Comparison of ENCODE assay signal across 10 cellular contexts in the genomic region with DNA sequence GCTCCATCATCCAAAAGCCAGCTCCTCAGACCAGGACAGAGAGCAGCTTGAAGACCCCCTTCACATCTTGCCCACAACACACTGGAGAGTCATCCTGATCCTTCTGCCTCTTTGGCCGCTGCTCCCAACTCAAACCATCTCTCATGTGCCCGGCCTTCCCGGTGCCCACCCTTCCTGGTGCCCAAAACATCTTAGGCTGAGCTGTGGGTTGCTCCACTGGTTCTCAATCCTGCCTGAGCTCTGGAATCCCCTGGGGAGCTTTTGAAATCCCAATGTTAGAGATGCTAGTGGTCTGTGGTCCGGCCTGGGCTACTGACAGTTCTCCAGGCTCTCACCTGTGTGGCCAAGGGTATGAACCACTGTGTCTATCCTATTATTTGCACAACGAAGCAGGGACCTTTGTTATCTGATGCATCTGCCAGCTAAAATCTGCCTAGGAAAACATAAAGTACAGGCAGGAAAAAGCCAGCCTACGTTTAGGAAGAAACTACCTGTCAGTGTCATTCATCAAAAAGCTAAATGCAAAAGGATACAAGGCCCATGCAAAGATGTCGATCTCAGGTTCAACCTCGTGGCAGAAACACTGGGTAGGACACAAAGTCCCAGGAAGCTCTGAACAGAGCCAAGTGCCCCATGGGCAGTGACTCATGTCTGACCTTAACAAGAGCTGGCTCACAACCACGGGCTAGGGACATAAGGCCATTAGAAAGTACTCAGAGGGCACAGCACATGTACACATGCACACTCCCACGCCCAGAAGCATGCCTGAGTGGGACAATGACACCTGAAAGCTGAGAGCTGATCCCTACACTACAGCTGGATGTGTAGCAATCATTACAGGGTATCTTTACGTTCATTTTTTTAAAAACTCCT. TPM values are rescaled to one million over a fixed set of nuclear protein-coding genes. Genes with fewer than 3 reads are reported as not detected.
A peak's percentile ranks its signal among the peaks of the same experiment; 100 is the strongest.
DNase-seq lines count a peak whose midpoint lies in the region; ATAC-seq, FAIRE-seq and TF ChIP-seq lines count a peak whose summit lies in the region.
"Had no signal": no experiment of that assay in that cellular context is flagged by ENCODE, and none has a peak within 500 bp of the region (broad histone marks: within the 10 kb centered on the region; RNA-seq: fewer than 3 reads in every experiment).

No MANE protein-coding gene starts in this region.

- no peak for FAIRE-seq in GM12878 (lab: Jason Lieb, UNC)
- FAIRE-seq: A204.1 had no signal

- TF ChIP-seq POLR2A in GM12878 (IDR thresholded peaks at IDR 0.05; ENCODE audit: low read depth, low read length) (no peak), tibial nerve (IDR thresholded peaks at IDR 0.05) (no peak)

- 33% methylated on average over 11 of the region's 11 CpGs for WGBS in GM12878 (ENCODE audit: insufficient coverage, insufficient replicate concordance, low lambda C conversion rate, missing lambda C conversion rate)
- 58 to 60% methylated on average over 11 of the region's 11 CpGs for WGBS in tibial nerve, 2 donors

- no peaks in the 10 kb centered on the region for H3K79me2 ChIP-seq in GM12878 (ENCODE audit: control insufficient read depth, insufficient read depth, low read length)

- SMC1A ChIA-PET in GM12878 (lab: Charles Lee; ENCODE audit: uncharacterized antibody, unreplicated experiment) = interaction anchor here (1.0 to 1.1 kb wide), 2 partner anchors 10 to 108 kb away, joined by 3 read pairs; no protein-coding TSS in a partner anchor

- H2AFZ ChIP-seq in GM12878 (ENCODE audit: control insufficient read depth, low read depth, low read length) = no peak overlapping the region

- TF ChIP-seq EP300 in GM12878 (IDR thresholded peaks at IDR 0.05; ENCODE audit: borderline replicate concordance in 1 of 2, control insufficient read depth in 1 of 2, low read depth in 2 of 2, low read length in 2 of 2) = no peak
- TF ChIP-seq EP300 in tibial nerve (IDR thresholded peaks at IDR 0.05) = peak; percentile 73 to 95

- BruUV-seq in GM12878 (replicated peaks; lab: Mats Ljungman, UMichigan) = no TSS peak

- CTCF ChIA-PET in GM12878 (lab: Yijun Ruan, JAX) = interaction anchor here (1.0 kb wide), 1 partner anchor 20 kb away, joined by 3 read pairs; no protein-coding TSS in a partner anchor

- TF ChIP-seq CTCF in GM12878 (IDR thresholded peaks at IDR 0.05 in 2 of 3, conservative IDR thresholded peaks at IDR 0.05 in 1 of 3; ENCODE audit: control insufficient read depth in 2 of 3, extremely low read depth in 1 of 3, insufficient read depth in 1 of 3, low read depth in 3 of 3, low read length in 3 of 3) (no peak), tibial nerve (IDR thresholded peaks at IDR 0.05) (no peak)

- DNase-seq in DMS153 (lab: John Stamatoyannopoulos, UW) = peak; percentile 47
- DNase-seq in DMS153 treated with DMSO at 0.1 percent for 48 hours (lab: John Stamatoyannopoulos, UW; ENCODE audit: unreplicated experiment) = no peak
- no peak for DNase-seq in GM12878 (ENCODE audit: low read depth, low spot score)
- DNase-seq in kidney tubule cell (ENCODE audit: low spot score) = peak; percentile 85
- DNase-seq in tibial nerve (ENCODE audit: low spot score in 2 of 2) = peak; percentile 40 to 51
- no peak for DNase-seq in H7
- DNase-seq in NCI-H226 = no peak

- H3K27ac ChIP-seq in GM12878 (ENCODE audit: control insufficient read depth, insufficient read depth) (no peak overlapping the region), tibial nerve (peak overlapping the region in 3 of 4 donors; percentile 59 to 85 (median 71))

- no peak overlapping the region for H3K4me3 ChIP-seq in GM12878
- no peak overlapping the region for H3K4me3 ChIP-seq in tibial nerve
- H3K4me3 ChIP-seq in H7 (ENCODE audit: insufficient read depth, low read depth, low read length) = no peak overlapping the region
- H3K4me3 ChIP-seq: HAP-1 had no signal

- no peaks in the 10 kb centered on the region for H4K20me1 ChIP-seq in GM12878 (ENCODE audit: control insufficient read depth, insufficient read depth)

- RAD21 ChIA-PET in GM12878 (lab: Charles Lee; ENCODE audit: unreplicated experiment) = no interaction called here

- H3K36me3 ChIP-seq in GM12878 (ENCODE audit: control insufficient read depth in 2 of 2, insufficient read depth in 2 of 2, low read length in 1 of 2) (no peaks in the 10 kb centered on the region), tibial nerve (no peaks in the 10 kb centered on the region), H7 (replicated peaks; ENCODE audit: control insufficient read depth, insufficient read depth, low read length) (no peaks in the 10 kb centered on the region)
- H3K36me3 ChIP-seq: HAP-1 had no signal

- ATAC-seq in GM12878 = peak; percentile 36; the same call in 1 of the 3 replicates
- no peak for ATAC-seq in HG03196 (IDR thresholded peaks at IDR 0.05; ENCODE audit: unreplicated experiment)

- no peak overlapping the region for H3K9ac ChIP-seq in GM12878 (ENCODE audit: control insufficient read depth, insufficient read depth, low read length)

- in situ Hi-C loops in GM12878 (cut with MboI) = no loop called here

- no peak overlapping the region for H3K4me2 ChIP-seq in GM12878 (ENCODE audit: control insufficient read depth, insufficient read depth)

- H3K4me1 ChIP-seq in GM12878 (ENCODE audit: control insufficient read depth, insufficient read depth, low read length) = no peaks in the 10 kb centered on the region; the same call in 1 of the 2 replicates
- H3K4me1 ChIP-seq in tibial nerve = peaks cover 0 to 60% (median 46%) of the 10 kb centered on the region in 4 donors
- H3K4me1 ChIP-seq: HAP-1 had no signal

- POLR2A ChIA-PET in GM12878 (lab: Charles Lee) = no interaction called here

- H3K27me3 ChIP-seq in GM12878 (replicated peaks in 1 of 2; ENCODE audit: control insufficient read depth in 2 of 2, insufficient read depth in 2 of 2, low read length in 1 of 2) = no peaks in the 10 kb centered on the region
- H3K27me3 ChIP-seq in tibial nerve = no peaks in the 10 kb centered on the region
- H3K27me3 ChIP-seq in H7 (ENCODE audit: control insufficient read depth, insufficient read depth, low read length) = no peaks in the 10 kb centered on the region

- TF ChIP-seq RAD21 in GM12878 (IDR thresholded peaks at IDR 0.05; ENCODE audit: insufficient read depth, low read depth, low read length) = no peak

- intact Hi-C loops in GM12878 (cut with micrococcal nuclease; ENCODE audit: unreplicated experiment) = no loop called here

- no peaks in the 10 kb centered on the region for H3K9me3 ChIP-seq in GM12878 (replicated peaks; ENCODE audit: control insufficient read depth, insufficient read depth, low read length)
- H3K9me3 ChIP-seq in tibial nerve = no peaks in the 10 kb centered on the region
- H3K9me3 ChIP-seq: HAP-1 had no signal

TF ChIP-seq in GM12878, 131 proteins besides CTCF, POLR2A, EP300 and RAD21 (continues in another document):
- TF ChIP-seq CBX5 (IDR thresholded peaks at IDR 0.05; ENCODE audit: low read depth) (no peak), LARP7 (IDR thresholded peaks at IDR 0.05) (no peak), DPF2 (IDR thresholded peaks at IDR 0.05) (no peak), FOS (IDR thresholded peaks at IDR 0.05; ENCODE audit: borderline replicate concordance, extremely low read depth, insufficient read length) (no peak), USF2 (IDR thresholded peaks at IDR 0.05; ENCODE audit: borderline replicate concordance, low read depth, low read length) (no peak), POLR2AphosphoS5 (IDR thresholded peaks at IDR 0.05; ENCODE audit: low read length) (no peak), FOXM1 (IDR thresholded peaks at IDR 0.05; ENCODE audit: low read depth, low read length) (no peak), YBX1 (IDR thresholded peaks at IDR 0.05) (no peak), RUNX3 (IDR thresholded peaks at IDR 0.05; ENCODE audit: low read length) (no peak), BRCA1 (IDR thresholded peaks at IDR 0.05; ENCODE audit: low read depth, low read length) (no peak)
- TF ChIP-seq, protein P1, sequence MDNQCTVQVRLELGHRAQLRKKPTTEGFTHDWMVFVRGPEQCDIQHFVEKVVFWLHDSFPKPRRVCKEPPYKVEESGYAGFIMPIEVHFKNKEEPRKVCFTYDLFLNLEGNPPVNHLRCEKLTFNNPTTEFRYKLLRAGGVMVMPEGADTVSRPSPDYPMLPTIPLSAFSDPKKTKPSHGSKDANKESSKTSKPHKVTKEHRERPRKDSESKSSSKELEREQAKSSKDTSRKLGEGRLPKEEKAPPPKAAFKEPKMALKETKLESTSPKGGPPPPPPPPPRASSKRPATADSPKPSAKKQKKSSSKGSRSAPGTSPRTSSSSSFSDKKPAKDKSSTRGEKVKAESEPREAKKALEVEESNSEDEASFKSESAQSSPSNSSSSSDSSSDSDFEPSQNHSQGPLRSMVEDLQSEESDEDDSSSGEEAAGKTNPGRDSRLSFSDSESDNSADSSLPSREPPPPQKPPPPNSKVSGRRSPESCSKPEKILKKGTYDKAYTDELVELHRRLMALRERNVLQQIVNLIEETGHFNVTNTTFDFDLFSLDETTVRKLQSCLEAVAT (IDR thresholded peaks at IDR 0.05) = no peak

RNA-seq across cellular contexts. Expression of gene TBC1D8, which starts 30.8 kb away (rescaled TPM):
- 7.1 and 9.3 TPM in 2 replicates for total RNA-seq in GM12878 (2013; cell fraction: nucleolus; rRNA removed)
- 4.8 and 5.6 TPM in 2 replicates for total RNA-seq in GM12878 (2014; rRNA removed)
- total RNA-seq in GM12878 (2014; rRNA removed; fragmentation: Illumina TruSeq; extraction: Trizol) = 3.9 and 4.9 TPM in 2 replicates
- total RNA-seq in GM12878 (2021) = 4.4 and 4.9 TPM in 2 replicates
- 2.8 TPM for polyA plus RNA-seq in GM12878 (2011; ENCODE audit: low read depth)
- 1.2 TPM in 2 replicates for polyA plus RNA-seq in GM12878 (2011; rRNA removed)
- 0.67 and 0.90 TPM in 2 replicates for polyA plus RNA-seq in GM12878 (2011; cell fraction: cytosol; rRNA removed)
- 2.5 and 3.7 TPM in 2 replicates for polyA plus RNA-seq in GM12878 (2011; cell fraction: nucleus; rRNA removed)
- polyA plus RNA-seq in GM12878 (2012) = 5.1 and 6.0 TPM in 2 replicates
- polyA plus RNA-seq in GM12878 (2014; fragmentation: Illumina TruSeq; extraction: Trizol) = 4.0 and 4.8 TPM in 2 replicates
- 1 to 10 TPM in 1 of 2 experiments, under 1 TPM in 1; 0.80 to 1.5 TPM for polyA plus RNA-seq in GM12878 (2014; fragmentation: Nextera tagmentation; extraction: Ambion mirVana)
- 4.8 and 5.5 TPM in 2 replicates for polyA plus RNA-seq in GM12878 (2014; rRNA removed)
- 1 to 10 TPM; 4.0 to 4.7 TPM for polyA plus RNA-seq in GM12878 (2016; fragmentation: Nextera tagmentation; extraction: Ambion mirVana)
- polyA minus RNA-seq in GM12878 (2011; rRNA and poly(A)+ RNA removed) = 2.8 and 4.8 TPM in 2 replicates
- 0.21 and 0.40 TPM in 2 replicates for polyA minus RNA-seq in GM12878 (2011; cell fraction: cytosol; rRNA and poly(A)+ RNA removed)
- polyA minus RNA-seq in GM12878 (2011; cell fraction: nucleus; rRNA and poly(A)+ RNA removed) = 1.2 and 2.0 TPM in 2 replicates
- 10 to 100 TPM; 42.4 to 87.9 (median 47.3) TPM for total RNA-seq in tibial nerve
- 29.8 and 53.2 TPM in 2 replicates for total RNA-seq in H7 (2014; rRNA removed; shearing (Covaris generic))

Comparison
In these comparisons a context has a peak if more than half of its experiments do, and no peak if none do; other contexts are left out.
1. DNase-seq: peak in DMS153 (single experiment), kidney tubule cell (single experiment) and tibial nerve (2 of 2); none in DMS153 treated with DMSO at 0.1 percent for 48 hours (single experiment), GM12878 (single experiment), H7 (single experiment) and NCI-H226 (single experiment).